ENCODE assay signal across 8 cellular contexts in the genomic region with DNA sequence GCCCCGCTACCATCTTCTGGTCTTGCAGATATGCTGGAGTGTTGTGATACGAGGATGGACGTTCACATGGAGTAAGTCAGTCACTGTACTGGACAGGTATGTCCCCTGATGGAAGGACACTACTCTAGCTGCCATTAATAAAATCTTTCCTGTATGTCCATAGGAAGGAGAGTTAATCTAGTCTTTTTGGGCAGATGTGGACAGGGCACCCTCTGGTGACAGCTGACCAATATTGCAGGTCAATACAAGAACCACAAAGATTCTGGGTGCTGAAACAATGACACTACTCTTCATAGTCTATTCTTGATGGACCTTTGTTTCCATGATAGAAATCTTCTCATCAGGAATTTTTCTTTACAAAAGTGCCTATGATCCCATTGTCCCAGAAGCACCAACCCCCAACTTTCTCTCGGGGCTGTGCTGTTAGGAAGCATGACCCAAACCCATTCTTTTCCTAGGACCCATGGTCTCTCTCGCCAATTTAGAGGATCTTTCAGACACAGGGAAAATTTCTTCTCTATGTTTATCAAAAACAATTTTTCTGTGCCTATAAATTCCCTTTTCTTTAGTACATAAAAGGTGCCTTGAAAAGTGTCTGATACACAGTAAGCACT.
DNase-seq lines count a peak whose midpoint lies in the region; ATAC-seq, FAIRE-seq and TF ChIP-seq lines count a peak whose summit lies in the region.
"Had no signal": no experiment of that assay in that cellular context is flagged by ENCODE, and none has a peak within 500 bp of the region (broad histone marks: within the 10 kb centered on the region; RNA-seq: fewer than 3 reads in every experiment).

No MANE protein-coding gene starts in this region.

- WGBS in HepG2 (ENCODE audit: low lambda C conversion rate) = 33% methylated on average over 5 of the region's 5 CpGs

- POLR2A ChIA-PET in HepG2 (lab: Yijun Ruan, JAX) = no interaction called here

- no peak overlapping the region for H2AFZ ChIP-seq in HepG2 (ENCODE audit: low read length)

- no peaks in the 10 kb centered on the region for H3K27me3 ChIP-seq in HepG2 (ENCODE audit: control insufficient read depth in 1 of 2, insufficient read depth in 2 of 2, low read length in 2 of 2)
- H3K27me3 ChIP-seq: SJSA1 had no signal

- CTCF ChIA-PET in HepG2 (lab: Yijun Ruan, JAX; ENCODE audit: low intra/inter-chr PET ratio, low total read pairs) = interaction anchor here (1.9 kb wide), 1 partner anchor 1157 kb away, joined by 13 read pairs; no protein-coding TSS in a partner anchor

- no peaks in the 10 kb centered on the region for H3K36me3 ChIP-seq in HepG2 (replicated peaks in 1 of 2; ENCODE audit: control insufficient read depth in 1 of 2, insufficient read depth in 2 of 2, low read length in 2 of 2)
- H3K36me3 ChIP-seq: SJSA1 had no signal

- TF ChIP-seq RAD21 in HepG2 (CRISPR knock-in tag; IDR thresholded peaks at IDR 0.05) = peak; percentile 68

- TF ChIP-seq EP300 in HepG2 (IDR thresholded peaks at IDR 0.05; ENCODE audit: low read depth in 2 of 2, low read length in 2 of 2) = no peak
- no peak for TF ChIP-seq EP300 in HepG2 (CRISPR knock-in tag; IDR thresholded peaks at IDR 0.05; ENCODE audit: borderline replicate concordance)

- TF ChIP-seq POLR2A in GM12891 (IDR thresholded peaks at IDR 0.05; ENCODE audit: low read depth, low read length) = no peak
- TF ChIP-seq POLR2A in HepG2 (IDR thresholded peaks at IDR 0.05; ENCODE audit: insufficient read depth in 1 of 2, low read depth in 2 of 2, low read length in 2 of 2) = no peak

- intact Hi-C loops in HepG2 (cut with micrococcal nuclease; ENCODE audit: unreplicated experiment) = loop anchor here (1.0 to 10.0 kb wide), 4 partner anchors 183 to 1157 kb away; no protein-coding TSS in a partner anchor

- H3K4me2 ChIP-seq in HepG2 (ENCODE audit: low read depth, low read length) = no peak overlapping the region

- H3K9me3 ChIP-seq in HepG2 (ENCODE audit: low read length) = no peaks in the 10 kb centered on the region

- no peaks in the 10 kb centered on the region for H4K20me1 ChIP-seq in HepG2 (ENCODE audit: insufficient read depth, low read length)

- no peaks in the 10 kb centered on the region for H3K4me1 ChIP-seq in HepG2 (ENCODE audit: insufficient read depth, low read length)
- H3K4me1 ChIP-seq: SJSA1 had no signal

- in situ Hi-C loops in HepG2 (cut with HindIII; ENCODE audit: extremely low pct_ligation_motif_present, low pct_unique_long_range_greater_than_20kb) = loop anchor here (25.0 kb wide), 1 partner anchor 1024 kb away; no protein-coding TSS in a partner anchor

- DNase-seq in GM12891 (ENCODE audit: insufficient read length, low spot score) = peak; percentile 4
- DNase-seq in HepG2 (ENCODE audit: low spot score) = peak; percentile 10
- DNase-seq in cerebellum (ENCODE audit: low spot score) = no peak
- DNase-seq in NCI-H510A (lab: John Stamatoyannopoulos, UW) = no peak

- ATAC-seq in HG03342 (IDR thresholded peaks at IDR 0.05; ENCODE audit: unreplicated experiment) (peak; percentile 50), HepG2 (peak; percentile 66), HG02610 (IDR thresholded peaks at IDR 0.05; ENCODE audit: unreplicated experiment) (no peak)

- no TSS peak for BruUV-seq in HepG2 (replicated peaks; lab: Mats Ljungman, UMichigan)

- peak; percentile 47 for TF ChIP-seq CTCF in WI38 (IDR thresholded peaks at IDR 0.05; ENCODE audit: low read depth, low read length)
- TF ChIP-seq CTCF in HepG2 (CRISPR knock-in tag; IDR thresholded peaks at IDR 0.05) = peak; percentile 77

- H3K4me3 ChIP-seq in WI38 (ENCODE audit: low read depth, low read length) (no peak overlapping the region), HepG2 (replicated peaks in 1 of 3; ENCODE audit: insufficient read depth in 1 of 3, low read depth in 2 of 3, low read length in 3 of 3) (no peak overlapping the region)
- H3K4me3 ChIP-seq: SJSA1 had no signal

- no peak for FAIRE-seq in GM12891 (lab: Jason Lieb, UNC)
- peak; percentile 39 for FAIRE-seq in HepG2 (lab: Jason Lieb, UNC)

- H3K9ac ChIP-seq in HepG2 (ENCODE audit: insufficient read depth, low read depth, low read length) = no peak overlapping the region

- H3K79me2 ChIP-seq in HepG2 (ENCODE audit: insufficient read depth, low read length) = no peaks in the 10 kb centered on the region

- no peak overlapping the region for H3K27ac ChIP-seq in HepG2 (ENCODE audit: extremely low read length, insufficient read depth, low read length)
- H3K27ac ChIP-seq: SJSA1 had no signal

TF ChIP-seq in GM12891, 5 proteins besides CTCF, POLR2A, EP300 and RAD21:
- no peak for TF ChIP-seq TAF1 (IDR thresholded peaks at IDR 0.05; ENCODE audit: low read depth, low read length)
- no peak for TF ChIP-seq SPI1 (IDR thresholded peaks at IDR 0.05; ENCODE audit: low read depth, low read length)
- TF ChIP-seq PAX5 (IDR thresholded peaks at IDR 0.05; ENCODE audit: insufficient read depth, low read length, severe bottlenecking) = no peak

TF ChIP-seq in HepG2, 621 proteins besides CTCF, POLR2A, EP300 and RAD21:
- TF ChIP-seq STAG1 (CRISPR knock-in tag; IDR thresholded peaks at IDR 0.05) (peak; percentile 88), TEAD3 (CRISPR knock-in tag; optimal IDR thresholded peaks at IDR 0.05; ENCODE audit: borderline replicate concordance) (peak; percentile 16), SMC3 (IDR thresholded peaks at IDR 0.05; ENCODE audit: low read length) (peak; percentile 72)
- TF ChIP-seq, protein P1, sequence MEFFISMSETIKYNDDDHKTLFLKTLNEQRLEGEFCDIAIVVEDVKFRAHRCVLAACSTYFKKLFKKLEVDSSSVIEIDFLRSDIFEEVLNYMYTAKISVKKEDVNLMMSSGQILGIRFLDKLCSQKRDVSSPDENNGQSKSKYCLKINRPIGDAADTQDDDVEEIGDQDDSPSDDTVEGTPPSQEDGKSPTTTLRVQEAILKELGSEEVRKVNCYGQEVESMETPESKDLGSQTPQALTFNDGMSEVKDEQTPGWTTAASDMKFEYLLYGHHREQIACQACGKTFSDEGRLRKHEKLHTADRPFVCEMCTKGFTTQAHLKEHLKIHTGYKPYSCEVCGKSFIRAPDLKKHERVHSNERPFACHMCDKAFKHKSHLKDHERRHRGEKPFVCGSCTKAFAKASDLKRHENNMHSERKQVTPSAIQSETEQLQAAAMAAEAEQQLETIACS (CRISPR knock-in tag; IDR thresholded peaks at IDR 0.05) = no peak

Comparison
In these comparisons a context has a peak if more than half of its experiments do, and no peak if none do; other contexts are left out.
1. DNase-seq: peak in GM12891 (single experiment) and HepG2 (single experiment); none in cerebellum (single experiment) and NCI-H510A (single experiment).